In genomic region chr15:40160689-40161688, GRCh38 we compare ENCODE assay signal across 8 cellular contexts. TPM values are rescaled to one million over a fixed set of nuclear protein-coding genes. Genes with fewer than 3 reads are reported as not detected.
DNase-seq lines count a peak whose midpoint lies in the region; ATAC-seq, FAIRE-seq and TF ChIP-seq lines count a peak whose summit lies in the region.

BUB1B (plus strand) TSS chr15:40161069; CDS start chr15:40161221, 152 bp downstream.

- H3K9me2 ChIP-seq in MM.1S (replicated peaks; ENCODE audit: insufficient read depth, low read length), result no peaks in the 10 kb centered on the region

- no peak within 1 kb of the TSS for H3K27ac Mint-ChIP-seq in neural progenitor cell

- peak within 1 kb of the TSS; percentile 83 for H2AFZ ChIP-seq in MM.1S (ENCODE audit: low read length)
- peak within 1 kb of the TSS; percentile 82 for H2AFZ ChIP-seq in neural progenitor cell (replicated peaks)

- peak; percentile 95 for FAIRE-seq in G401.6 (lab: Jason Lieb, UNC)

- H3K27me3 ChIP-seq in HAP-1 (ENCODE audit: low read depth), result no peaks in the 10 kb centered on the region
- H3K27me3 ChIP-seq in MM.1S (replicated peaks; ENCODE audit: insufficient read depth, low read length), result no peaks in the 10 kb centered on the region
- no peaks in the 10 kb centered on the region for H3K27me3 ChIP-seq in foreskin keratinocyte
- no peaks in the 10 kb centered on the region for H3K27me3 ChIP-seq in neural progenitor cell
- no peaks in the 10 kb centered on the region for H3K27me3 ChIP-seq in stomach smooth muscle (ENCODE audit: control insufficient read depth in 1 of 2, insufficient read depth in 2 of 2, low read length in 2 of 2)

- H3K4me2 ChIP-seq in MM.1S (ENCODE audit: low read depth, low read length) (peak within 1 kb of the TSS; percentile 80), neural progenitor cell (peak within 1 kb of the TSS; percentile 95)

- ATAC-seq in foreskin keratinocyte, result peak; percentile 91

- H3K9ac ChIP-seq in MM.1S (ENCODE audit: low read length), result peak within 1 kb of the TSS; percentile 75
- peak within 1 kb of the TSS; percentile 31 for H3K9ac ChIP-seq in neural progenitor cell
- H3K9ac ChIP-seq in stomach smooth muscle (ENCODE audit: low read length in 2 of 2), result peak within 1 kb of the TSS in 1 of 2 donors; percentile 21

- H3K36me3 Mint-ChIP-seq in neural progenitor cell, result peaks cover 7% of the 10 kb centered on the region

- TF ChIP-seq CTCF in MM.1S (IDR thresholded peaks at IDR 0.05; ENCODE audit: low read length), result no peak
- no peak for TF ChIP-seq CTCF in foreskin keratinocyte (conservative IDR thresholded peaks at IDR 0.05)
- no peak for TF ChIP-seq CTCF in neural progenitor cell (IDR thresholded peaks at IDR 0.05)

- peak; percentile 93 to 97 for DNase-seq in HAP-1 (ENCODE audit: low spot score in 2 of 2)
- DNase-seq in MM.1S, result peak; percentile 98
- peak; percentile 93 to 96 for DNase-seq in SHP77 (lab: John Stamatoyannopoulos, UW)
- DNase-seq in activated T-helper 9 cell treated with anti-CD3 and anti-CD28 coated beads, Interleukin-2, amount 50 U/mL, for 16 hours (ENCODE audit: low read depth), result peak; percentile 86
- peak; percentile 69 to 87 for DNase-seq in foreskin keratinocyte
- peak; percentile 98 for DNase-seq in neural progenitor cell (ENCODE audit: low spot score)

- H3F3A ChIP-seq in MM.1S (ENCODE audit: insufficient read depth, low read length), result no peaks in the 10 kb centered on the region
- H3F3A ChIP-seq in neural progenitor cell (ENCODE audit: low read depth), result peaks cover 3% of the 10 kb centered on the region

- H3K4me1 ChIP-seq in HAP-1, result peaks cover 10% of the 10 kb centered on the region
- peaks cover 19% of the 10 kb centered on the region for H3K4me1 ChIP-seq in MM.1S (ENCODE audit: low read length)
- peaks cover 4% of the 10 kb centered on the region for H3K4me1 ChIP-seq in foreskin keratinocyte
- peaks cover 28% of the 10 kb centered on the region for H3K4me1 ChIP-seq in neural progenitor cell
- H3K4me1 ChIP-seq in stomach smooth muscle (ENCODE audit: control insufficient read depth, insufficient read depth, low read length), result peaks cover 6% of the 10 kb centered on the region

- H3K4me1 Mint-ChIP-seq in neural progenitor cell, result peaks cover 18% of the 10 kb centered on the region

- H3K27me3 Mint-ChIP-seq in neural progenitor cell (ENCODE audit: insufficient read depth, low read depth), result peaks cover 2% of the 10 kb centered on the region

- no peak within 1 kb of the TSS for H3K4me3 Mint-ChIP-seq in neural progenitor cell

- peak within 1 kb of the TSS; percentile 42; the same call in 1 of the 2 replicates for H3K27ac ChIP-seq in MM.1S (ENCODE audit: low read length)
- H3K27ac ChIP-seq in foreskin keratinocyte, result no peak within 1 kb of the TSS
- H3K27ac ChIP-seq in neural progenitor cell, result no peak within 1 kb of the TSS
- H3K27ac ChIP-seq in stomach smooth muscle (ENCODE audit: low read length), result no peak within 1 kb of the TSS

- H3K9me3 Mint-ChIP-seq in neural progenitor cell, result no peaks in the 10 kb centered on the region

- in situ Hi-C loops in HAP-1 (cut with MboI; ENCODE audit: low sequenced_read_pairs), result loop anchor here (5.0 kb wide), 1 partner anchor 114 kb away; no protein-coding TSS in a partner anchor

- H4K20me1 ChIP-seq in MM.1S (ENCODE audit: insufficient read depth, low read length), result no peaks in the 10 kb centered on the region
- peaks cover 29% of the 10 kb centered on the region for H4K20me1 ChIP-seq in neural progenitor cell (ENCODE audit: low read depth)

- H3K4me3 ChIP-seq in HAP-1 (peak within 1 kb of the TSS; percentile 85), MM.1S (ENCODE audit: low read length) (peak within 1 kb of the TSS; percentile 90), neural progenitor cell (peak within 1 kb of the TSS; percentile 69), stomach smooth muscle (ENCODE audit: low read length in 2 of 2) (peak within 1 kb of the TSS; percentile 70 to 85)

- H3K79me2 ChIP-seq in MM.1S (ENCODE audit: low read length), result peaks cover 52% of the 10 kb centered on the region
- peaks cover 51% of the 10 kb centered on the region for H3K79me2 ChIP-seq in neural progenitor cell (ENCODE audit: low read depth)

- H3K36me3 ChIP-seq in HAP-1 (replicated peaks), result peaks cover 24% of the 10 kb centered on the region
- H3K36me3 ChIP-seq in MM.1S (replicated peaks; ENCODE audit: insufficient read depth, low read length), result peaks cover 2% of the 10 kb centered on the region; the same call in 1 of the 2 replicates
- peaks cover 11% of the 10 kb centered on the region for H3K36me3 ChIP-seq in neural progenitor cell
- no peaks in the 10 kb centered on the region for H3K36me3 ChIP-seq in stomach smooth muscle (ENCODE audit: control insufficient read depth in 2 of 2, insufficient read depth in 2 of 2, low read length in 2 of 2)

- H3K9me3 ChIP-seq in HAP-1 (no peaks in the 10 kb centered on the region), MM.1S (replicated peaks; ENCODE audit: insufficient read depth, low read length) (no peaks in the 10 kb centered on the region), neural progenitor cell (ENCODE audit: low read depth) (no peaks in the 10 kb centered on the region), stomach smooth muscle (ENCODE audit: control insufficient read depth in 2 of 2, low read length in 2 of 2) (no peaks in the 10 kb centered on the region)

RNA-seq across cellular contexts. Expression of gene BUB1B, which starts in this region (rescaled TPM):
- 34.8 and 45.9 TPM in 2 replicates for total RNA-seq in foreskin keratinocyte
- 19.3 and 24.4 TPM in 2 replicates for polyA plus RNA-seq in foreskin keratinocyte
- total RNA-seq in neural progenitor cell (ENCODE audit: low replicate concordance), result 129 and 167 TPM in 2 replicates
